Comparison of ENCODE assay signal across 26 cellular contexts in genomic region chr7:130699686-130700085, GRCh38. TPM values are rescaled to one million over a fixed set of nuclear protein-coding genes. Genes with fewer than 3 reads are reported as not detected.
"Had no signal": no experiment of that assay in that cellular context is flagged by ENCODE, and none has a peak within 500 bp of the region (broad histone marks: within the 10 kb centered on the region; RNA-seq: fewer than 3 reads in every experiment).

No MANE protein-coding gene starts in this region.

- H3K4me3 Mint-ChIP-seq: activated B cell treated with CpG ODN at 0.5 μM for 24 hours; activated CD4-positive, alpha-beta T cell treated with anti-CD3 and anti-CD28 coated beads for 36 hours; activated naive CD4-positive, alpha-beta T cell treated with anti-CD3 and anti-CD28 coated beads for 36 hours; natural killer cell; T-helper 17 cell had no signal

- H3K36me3 Mint-ChIP-seq: natural killer cell had no signal

- H3K27ac Mint-ChIP-seq: activated B cell treated with CpG ODN at 0.5 μM for 24 hours; activated CD4-positive, alpha-beta T cell treated with anti-CD3 and anti-CD28 coated beads for 36 hours; activated naive CD4-positive, alpha-beta T cell treated with anti-CD3 and anti-CD28 coated beads for 36 hours; natural killer cell; T-helper 17 cell had no signal

- H3K9me3 Mint-ChIP-seq: activated B cell treated with CpG ODN at 0.5 μM for 24 hours; activated naive CD4-positive, alpha-beta T cell treated with anti-CD3 and anti-CD28 coated beads for 36 hours; natural killer cell had no signal

- H3K4me3 ChIP-seq: body of pancreas, thyroid gland, upper lobe of right lung had no signal

- FAIRE-seq: endometrium, frontal cortex had no signal

- DNase-seq: activated B cell treated with CpG ODN at 0.5 μM for 24 hours; activated CD4-positive, alpha-beta T cell treated with anti-CD3 and anti-CD28 coated beads for 36 hours; activated CD4-positive, alpha-beta T cell treated with anti-CD3 and anti-CD28 coated beads, Interleukin-2, amount 50 U/mL, for 4 hours; activated effector memory CD4-positive, alpha-beta T cell treated with Interleukin-2 at 50 U/mL for 16 hours; activated naive CD4-positive, alpha-beta T cell treated with anti-CD3 and anti-CD28 coated beads for 36 hours; activated T-cell treated with anti-CD3 and anti-CD28 coated beads, Interleukin-2, amount 50 U/mL, for 48 hours; anterior cingulate cortex; body of pancreas; erythroblast; hypothalamus; left ventricle myocardium superior; midbrain; natural killer cell; retina; stimulated activated CD4-positive, alpha-beta T cell treated with anti-CD3 and anti-CD28 coated beads, Interleukin-4, amount 100 ng/mL, for 1 hour; stimulated activated naive CD4-positive, alpha-beta T cell treated with Interleukin-2 at 50 U/mL for 16 hours; substantia nigra; T-helper 17 cell; thyroid gland; upper lobe of right lung had no signal

- H3K27me3 ChIP-seq: body of pancreas, thyroid gland, upper lobe of right lung had no signal

- H3K27ac ChIP-seq: body of pancreas, thyroid gland, upper lobe of right lung had no signal

- H3K4me1 Mint-ChIP-seq: activated B cell treated with CpG ODN at 0.5 μM for 24 hours; activated CD4-positive, alpha-beta T cell treated with anti-CD3 and anti-CD28 coated beads for 36 hours; natural killer cell; T-helper 17 cell had no signal

- H3K36me3 ChIP-seq: thyroid gland, upper lobe of right lung had no signal

- ATAC-seq: activated CD4-positive, alpha-beta T cell treated with anti-CD3 and anti-CD28 coated beads for 36 hours; body of pancreas; left ventricle myocardium superior; natural killer cell; T-helper 17 cell; upper lobe of right lung had no signal

- H3K9me3 ChIP-seq: body of pancreas, thyroid gland, upper lobe of right lung had no signal

- H3K4me1 ChIP-seq: body of pancreas, thyroid gland, upper lobe of right lung had no signal

RNA-seq across cellular contexts. Expression of gene TSGA13, which starts 13.3 kb away (rescaled TPM):
- total RNA-seq: activated B cell treated with CpG ODN at 0.5 μM for 24 hours; activated CD4-positive, alpha-beta T cell treated with anti-CD3 and anti-CD28 coated beads for 36 hours; activated naive CD4-positive, alpha-beta T cell treated with anti-CD3 and anti-CD28 coated beads for 36 hours; body of pancreas; cardiac septum; chondrocyte; left ventricle myocardium superior; natural killer cell; osteoblast; posterior vena cava; T-helper 17 cell; thyroid gland; upper lobe of right lung had no signal

RNA-seq across cellular contexts. Expression of gene KLF14, which starts 34.3 kb away (rescaled TPM):
- total RNA-seq: activated B cell treated with CpG ODN at 0.5 μM for 24 hours; activated CD4-positive, alpha-beta T cell treated with anti-CD3 and anti-CD28 coated beads for 36 hours; activated naive CD4-positive, alpha-beta T cell treated with anti-CD3 and anti-CD28 coated beads for 36 hours; cardiac septum; chondrocyte; frontal cortex; natural killer cell; osteoblast; T-helper 17 cell; thyroid gland; upper lobe of right lung had no signal
